9 cellular contexts compared by ENCODE assay signal in the genomic region with DNA sequence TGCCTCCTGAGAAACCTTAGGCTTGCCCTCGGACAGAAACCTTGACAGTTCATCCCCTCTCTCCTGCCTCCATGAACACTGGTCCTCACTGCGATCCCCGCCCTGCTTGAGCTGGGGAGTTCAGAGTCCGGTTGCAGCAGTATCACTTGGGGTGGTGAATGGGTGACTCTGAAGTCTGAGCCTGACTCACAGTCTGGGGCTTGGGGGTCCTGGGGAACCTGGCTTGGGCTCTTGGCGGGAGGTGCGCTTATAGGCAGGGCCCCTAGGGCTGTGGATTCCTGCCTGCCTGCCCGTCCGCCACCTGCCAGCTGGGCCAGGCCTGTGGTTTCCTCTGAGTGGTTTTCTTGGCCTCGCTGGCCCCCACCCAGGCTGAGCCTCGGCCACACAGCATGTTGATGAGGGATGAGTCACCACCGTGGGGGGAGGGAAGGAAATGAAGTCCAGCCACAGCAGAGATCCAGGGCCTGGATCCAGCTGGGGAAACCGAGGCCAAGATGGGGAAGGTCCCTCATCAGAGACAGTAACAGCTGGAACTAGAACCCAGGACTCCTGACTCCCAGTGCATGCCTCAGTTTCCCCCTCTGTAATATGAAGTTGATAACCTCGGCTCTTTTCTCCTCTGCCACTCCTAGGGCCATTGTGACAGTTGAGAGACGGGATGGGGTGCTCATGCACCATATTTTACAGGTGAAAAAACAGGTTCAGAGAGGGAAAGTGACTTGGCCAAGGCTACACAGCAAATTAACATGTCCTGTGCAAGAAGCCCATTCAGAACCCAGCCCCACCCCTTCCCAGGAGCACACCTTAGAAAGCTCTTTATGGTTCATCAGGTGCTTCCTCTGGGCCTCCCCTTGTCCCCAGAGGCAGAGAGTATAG. TPM values are rescaled to one million over a fixed set of nuclear protein-coding genes. Genes with fewer than 3 reads are reported as not detected.
DNase-seq lines count a peak whose midpoint lies in the region; ATAC-seq and TF ChIP-seq lines count a peak whose summit lies in the region.
"Had no signal": no experiment of that assay in that cellular context is flagged by ENCODE, and none has a peak within 500 bp of the region (broad histone marks: within the 10 kb centered on the region; RNA-seq: fewer than 3 reads in every experiment).

No MANE protein-coding gene starts in this region.

- TF ChIP-seq EP300 in Ishikawa (IDR thresholded peaks at IDR 0.05; ENCODE audit: borderline replicate concordance), result peak; percentile 86

- H3K9me3 Mint-ChIP-seq in activated B cell treated with CpG ODN at 0.5 μM for 24 hours (no peaks in the 10 kb centered on the region), glutamatergic neuron (ENCODE audit: unreplicated experiment) (peaks cover 7% of the 10 kb centered on the region), GM23338 (peaks cover 18% of the 10 kb centered on the region)

- no peaks in the 10 kb centered on the region; the same call in 1 of the 2 replicates for H3K9me2 ChIP-seq in GM23338 (ENCODE audit: insufficient read depth)

- H3K4me3 ChIP-seq in GM23338, result no peak overlapping the region
- H3K4me3 ChIP-seq: skin epidermis had no signal

- H3K36me3 Mint-ChIP-seq in activated B cell treated with CpG ODN at 0.5 μM for 24 hours (ENCODE audit: low read depth), result no peaks in the 10 kb centered on the region
- H3K36me3 Mint-ChIP-seq in glutamatergic neuron (ENCODE audit: unreplicated experiment), result no peaks in the 10 kb centered on the region
- no peaks in the 10 kb centered on the region; the same call in 2 of the 3 replicates for H3K36me3 Mint-ChIP-seq in GM23338 (ENCODE audit: low read depth)

- no peak overlapping the region for H3K27ac Mint-ChIP-seq in activated B cell treated with CpG ODN at 0.5 μM for 24 hours
- no peak overlapping the region for H3K27ac Mint-ChIP-seq in glutamatergic neuron (ENCODE audit: unreplicated experiment)
- H3K27ac Mint-ChIP-seq in GM23338, result no peak overlapping the region

- CTCF ChIA-PET in activated B cell treated with CpG ODN at 0.5 μM for 24 hours (lab: Charles Lee), result interaction anchor here (1.2 to 2.2 kb wide), 2 partner anchors 11 to 20 kb away, joined by 3 to 8 read pairs; no protein-coding TSS in a partner anchor

- no peaks in the 10 kb centered on the region for H4K20me1 ChIP-seq in GM23338 (replicated peaks; ENCODE audit: insufficient read depth)

- POLR2A ChIA-PET in activated B cell treated with CpG ODN at 0.5 μM for 24 hours (lab: Charles Lee), result no interaction called here

- no peak overlapping the region for H3K4me2 ChIP-seq in GM23338

- H3K27me3 ChIP-seq in foreskin keratinocyte (peaks cover 26% of the 10 kb centered on the region), GM23338 (ENCODE audit: insufficient read depth) (no peaks in the 10 kb centered on the region)

- peak; percentile 31 for DNase-seq in DMS79 treated with DMSO at 0.1 percent for 48 hours (lab: John Stamatoyannopoulos, UW)
- DNase-seq in activated B cell treated with CpG ODN at 0.5 μM for 24 hours, result peak; percentile 29
- peak; percentile 32 to 51 for DNase-seq in foreskin keratinocyte
- DNase-seq in pons (ENCODE audit: low spot score), result peak; percentile 66
- DNase-seq in glutamatergic neuron, result no peak
- no peak for DNase-seq in GM23338 (ENCODE audit: low spot score)

- no peaks in the 10 kb centered on the region for H3K4me1 ChIP-seq in foreskin keratinocyte
- H3K4me1 ChIP-seq in GM23338 (ENCODE audit: insufficient read depth), result peaks cover 2% of the 10 kb centered on the region; the same call in 1 of the 2 replicates

- H3K4me3 Mint-ChIP-seq in activated B cell treated with CpG ODN at 0.5 μM for 24 hours (no peak overlapping the region), glutamatergic neuron (ENCODE audit: unreplicated experiment) (no peak overlapping the region), GM23338 (no peak overlapping the region)

- H3K27ac ChIP-seq in foreskin keratinocyte (no peak overlapping the region), GM23338 (ENCODE audit: low read depth) (no peak overlapping the region)

- H3F3A ChIP-seq in GM23338 (replicated peaks; ENCODE audit: low read depth), result 0 out of 2 replicates have a peak, but pooled peaks cover 4% of the 10 kb centered on the region

- ATAC-seq in GM19463 (IDR thresholded peaks at IDR 0.05; ENCODE audit: unreplicated experiment) (peak; percentile 92), activated B cell treated with CpG ODN at 0.5 μM for 24 hours (ENCODE audit: low read depth) (peak; percentile 72), foreskin keratinocyte (peak; percentile 75), GM23338 (no peak; the same call in 2 of the 3 replicates)

- TF ChIP-seq RAD21 in Ishikawa (IDR thresholded peaks at IDR 0.05; ENCODE audit: low read depth), result no peak

- no peaks in the 10 kb centered on the region for H3K27me3 Mint-ChIP-seq in activated B cell treated with CpG ODN at 0.5 μM for 24 hours
- H3K27me3 Mint-ChIP-seq in glutamatergic neuron (ENCODE audit: unreplicated experiment), result peaks cover 5% of the 10 kb centered on the region
- H3K27me3 Mint-ChIP-seq in GM23338 (ENCODE audit: insufficient read depth, low read depth, poor library complexity), result peaks cover 20% of the 10 kb centered on the region

- no peaks in the 10 kb centered on the region for H3K79me2 ChIP-seq in GM23338 (replicated peaks; ENCODE audit: insufficient read depth)

- no peak overlapping the region for H2AFZ ChIP-seq in GM23338

- H3K4me1 Mint-ChIP-seq in activated B cell treated with CpG ODN at 0.5 μM for 24 hours (peaks cover 9% of the 10 kb centered on the region), glutamatergic neuron (ENCODE audit: low read depth, unreplicated experiment) (peaks cover 14% of the 10 kb centered on the region), GM23338 (peaks cover 11% of the 10 kb centered on the region)

- H3K36me3 ChIP-seq in GM23338 (ENCODE audit: insufficient read depth), result no peaks in the 10 kb centered on the region

- no peak for TF ChIP-seq CTCF in activated B cell treated with CpG ODN at 0.5 μM for 24 hours (IDR thresholded peaks at IDR 0.05)
- no peak for TF ChIP-seq CTCF in foreskin keratinocyte (conservative IDR thresholded peaks at IDR 0.05)
- no peak for TF ChIP-seq CTCF in glutamatergic neuron (IDR thresholded peaks at IDR 0.05; ENCODE audit: partially characterized antibody, unreplicated experiment)
- TF ChIP-seq CTCF in GM23338 (conservative IDR thresholded peaks at IDR 0.05; ENCODE audit: low read depth in 2 of 2), result no peak

- intact Hi-C loops in activated B cell treated with CpG ODN at 0.5 μM for 24 hours (cut with micrococcal nuclease), result no loop called here

TF ChIP-seq in Ishikawa, 13 proteins besides CTCF, POLR2A, EP300 and RAD21 (continues in another document):
- TF ChIP-seq TEAD4 (IDR thresholded peaks at IDR 0.05), result peak; percentile 56; the same call in 1 of the 2 replicates

TF ChIP-seq in GM23338, 12 proteins besides CTCF, POLR2A, EP300 and RAD21 (continues in another document):
- TF ChIP-seq STAT1 (IDR thresholded peaks at IDR 0.05; ENCODE audit: unreplicated experiment), result no peak

RNA-seq across cellular contexts. Expression of gene FOXS1, which starts 9.2 kb away (rescaled TPM):
- total RNA-seq in activated B cell treated with CpG ODN at 0.5 μM for 24 hours (not detected in 2 replicates), foreskin keratinocyte (not detected in 2 replicates), glutamatergic neuron (ENCODE audit: unreplicated experiment) (not detected)
- polyA plus RNA-seq in foreskin keratinocyte (not detected in 2 replicates), GM23338 (2016; fragmentation: Nextera tagmentation; extraction: Ambion mirVana) (0.26 TPM in 1 of 2 replicates, not detected in the other)
- not detected in 2 replicates for total RNA-seq in GM23338 (2014; rRNA removed; shearing (Covaris generic))

RNA-seq across cellular contexts. Expression of gene MYLK2, which starts 17.1 kb away (rescaled TPM):
- total RNA-seq in activated B cell treated with CpG ODN at 0.5 μM for 24 hours, result not detected in 2 replicates
- total RNA-seq in foreskin keratinocyte, result 0.07 TPM in 2 replicates
- polyA plus RNA-seq in foreskin keratinocyte, result 0.12 and 0.21 TPM in 2 replicates
- 0.69 TPM for total RNA-seq in glutamatergic neuron (ENCODE audit: unreplicated experiment)
- total RNA-seq in GM23338 (2014; rRNA removed; shearing (Covaris generic)), result 0.28 TPM in 1 of 2 replicates, not detected in the other
- 0.21 and 0.23 TPM in 2 replicates for polyA plus RNA-seq in GM23338 (2016; fragmentation: Nextera tagmentation; extraction: Ambion mirVana)

RNA-seq across cellular contexts. Expression of gene DUSP15, which starts 34.1 kb away (rescaled TPM):
- 25.0 and 26.9 TPM in 2 replicates for total RNA-seq in activated B cell treated with CpG ODN at 0.5 μM for 24 hours
- not detected in 2 replicates for total RNA-seq in foreskin keratinocyte
- polyA plus RNA-seq in foreskin keratinocyte, result not detected in 2 replicates
- 19.3 TPM for total RNA-seq in glutamatergic neuron (ENCODE audit: unreplicated experiment)
- total RNA-seq in GM23338 (2014; rRNA removed; shearing (Covaris generic)), result 2.8 and 5.9 TPM in 2 replicates
- polyA plus RNA-seq in GM23338 (2016; fragmentation: Nextera tagmentation; extraction: Ambion mirVana), result 0.61 and 0.99 TPM in 2 replicates

RNA-seq across cellular contexts. Expression of gene TTLL9, which starts 34.2 kb away (rescaled TPM):
- total RNA-seq in activated B cell treated with CpG ODN at 0.5 μM for 24 hours (0.60 and 0.61 TPM in 2 replicates), foreskin keratinocyte (not detected in 2 replicates), glutamatergic neuron (ENCODE audit: unreplicated experiment) (1.5 TPM)
- polyA plus RNA-seq in foreskin keratinocyte (not detected in 2 replicates), GM23338 (2016; fragmentation: Nextera tagmentation; extraction: Ambion mirVana) (not detected in 2 replicates)
- 0.39 TPM in 1 of 2 replicates, not detected in the other for total RNA-seq in GM23338 (2014; rRNA removed; shearing (Covaris generic))

Comparison
In these comparisons a context has a peak if more than half of its experiments do, and no peak if none do; other contexts are left out.
1. DNase-seq: peak in DMS79 treated with DMSO at 0.1 percent for 48 hours (single experiment), activated B cell treated with CpG ODN at 0.5 μM for 24 hours (single experiment), foreskin keratinocyte (2 of 2) and pons (single experiment); none in glutamatergic neuron (single experiment) and GM23338 (single experiment).